In the genomic region with DNA sequence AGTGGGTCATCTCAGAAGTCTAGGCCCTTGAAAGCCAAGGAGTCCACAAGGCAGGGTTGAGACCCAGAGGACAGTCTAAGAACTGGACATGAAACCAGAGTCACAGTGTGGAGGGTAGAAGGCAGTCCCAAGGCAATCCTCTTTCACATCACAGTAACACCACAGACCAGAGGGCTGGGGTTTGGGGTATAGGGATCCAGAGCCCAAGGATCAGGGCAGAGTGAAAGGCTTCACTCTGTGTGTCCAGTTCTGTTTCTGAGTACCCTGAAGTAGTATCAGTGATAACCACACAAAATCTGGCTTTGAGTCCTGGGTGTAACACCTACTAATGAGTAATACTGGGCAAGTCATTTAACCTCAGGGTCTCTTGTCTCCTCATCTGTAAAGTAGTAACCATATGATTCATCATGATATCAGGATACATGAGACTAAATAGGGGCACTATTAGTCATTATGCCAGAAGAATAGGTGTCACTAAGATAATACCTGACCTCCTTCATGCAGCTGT, we compare ENCODE assay signal across 9 cellular contexts.
DNase-seq lines count a peak whose midpoint lies in the region; ATAC-seq, FAIRE-seq and TF ChIP-seq lines count a peak whose summit lies in the region.
"Had no signal": no experiment of that assay in that cellular context is flagged by ENCODE, and none has a peak within 500 bp of the region (broad histone marks: within the 10 kb centered on the region; RNA-seq: fewer than 3 reads in every experiment).

No MANE protein-coding gene starts in this region.

- DNase-seq in activated CD4-positive, CD25-positive, alpha-beta regulatory T cell (lab: John Stamatoyannopoulos, UW), result no peak
- peak; percentile 9 for DNase-seq in HFF-Myc (ENCODE audit: extremely low read depth, low read depth)
- peak; percentile 47 for DNase-seq in non-pigmented ciliary epithelial cell (ENCODE audit: low read depth)
- DNase-seq in pons (ENCODE audit: low spot score), result no peak
- no peak for DNase-seq in type B pancreatic cell (ENCODE audit: extremely low spot score, unreplicated experiment)
- DNase-seq in kidney, result no peak
- DNase-seq: NCI-H524 had no signal

- intact Hi-C loops in kidney (cut with DNase I), result no loop called here

- TF ChIP-seq CTCF in HFF-Myc (IDR thresholded peaks at IDR 0.05; ENCODE audit: low read depth, low read length, missing control alignments), result no peak
- no peak for TF ChIP-seq CTCF in OCI-LY3 (IDR thresholded peaks at IDR 0.05; ENCODE audit: low read depth, low read length)
- no peak for TF ChIP-seq CTCF in type B pancreatic cell (conservative IDR thresholded peaks at IDR 0.05)
- TF ChIP-seq CTCF in kidney (IDR thresholded peaks at IDR 0.05; ENCODE audit: borderline replicate concordance, extremely low read depth, insufficient read depth), result no peak

- H3K27me3 Mint-ChIP-seq in type B pancreatic cell, result no peaks in the 10 kb centered on the region

- no peaks in the 10 kb centered on the region for H3K9me3 ChIP-seq in OCI-LY3 (ENCODE audit: insufficient read depth, low read length)
- no peaks in the 10 kb centered on the region for H3K9me3 ChIP-seq in kidney (ENCODE audit: control insufficient read depth in 1 of 2, low read length in 2 of 2)

- peaks cover 27% of the 10 kb centered on the region for H3K36me3 ChIP-seq in OCI-LY3 (replicated peaks; ENCODE audit: low read depth, low read length)
- peaks cover 2 to 7% of the 10 kb centered on the region in 2 donors for H3K36me3 ChIP-seq in kidney (ENCODE audit: control insufficient read depth in 1 of 2, insufficient read depth in 2 of 2, low read length in 2 of 2)

- H3K9ac ChIP-seq in OCI-LY3 (ENCODE audit: low read length) (peak overlapping the region; percentile 21; the same call in 1 of the 2 replicates), kidney (ENCODE audit: low read length in 2 of 2) (no peak overlapping the region)

- H3K4me3 Mint-ChIP-seq in type B pancreatic cell, result no peak overlapping the region

- H3K4me3 ChIP-seq in HFF-Myc (replicated peaks; ENCODE audit: low read depth, low read length), result no peak overlapping the region
- H3K4me3 ChIP-seq in OCI-LY3 (ENCODE audit: low read length), result peak overlapping the region; percentile 53
- H3K4me3 ChIP-seq in kidney (ENCODE audit: low read length in 2 of 2), result no peak overlapping the region

- H3K4me2 ChIP-seq in OCI-LY3 (ENCODE audit: low read length), result peak overlapping the region; percentile 87

- peaks cover 8% of the 10 kb centered on the region for H4K20me1 ChIP-seq in OCI-LY3 (ENCODE audit: insufficient read depth, low read length)

- H3K79me2 ChIP-seq in OCI-LY3 (ENCODE audit: low read length), result no peaks in the 10 kb centered on the region

- H3K4me1 ChIP-seq in OCI-LY3 (ENCODE audit: low read length), result peaks cover 34% of the 10 kb centered on the region
- no peaks in the 10 kb centered on the region for H3K4me1 ChIP-seq in kidney (ENCODE audit: control insufficient read depth in 1 of 2, insufficient read depth in 1 of 2, low read depth in 1 of 2, low read length in 2 of 2)

- no peak overlapping the region for H2AFZ ChIP-seq in OCI-LY3 (ENCODE audit: low read depth, low read length)

- H3K27me3 ChIP-seq in OCI-LY3 (ENCODE audit: low read depth, low read length), result no peaks in the 10 kb centered on the region

- H3K27ac Mint-ChIP-seq in type B pancreatic cell, result no peak overlapping the region

- H3K4me1 Mint-ChIP-seq in type B pancreatic cell (ENCODE audit: unreplicated experiment), result no peaks in the 10 kb centered on the region

- FAIRE-seq in kidney (lab: Jason Lieb, UNC), result no peak

- ATAC-seq in activated CD4-positive, CD25-positive, alpha-beta regulatory T cell treated with anti-CD3 and anti-CD28 coated beads, Interleukin-2, amount 50 U/mL, for 24 hours, result peak; percentile 97 to 99

- H3K9me3 Mint-ChIP-seq in type B pancreatic cell, result no peaks in the 10 kb centered on the region

- peaks cover 27% of the 10 kb centered on the region for H3K36me3 Mint-ChIP-seq in type B pancreatic cell

- H3K27ac ChIP-seq in OCI-LY3 (ENCODE audit: low read length) (peak overlapping the region; percentile 42; the same call in 1 of the 2 replicates), kidney (ENCODE audit: low read depth in 2 of 2, low read length in 2 of 2) (no peak overlapping the region)

Comparison
In these comparisons a context has a peak if more than half of its experiments do, and no peak if none do; other contexts are left out.
1. DNase-seq: peak in HFF-Myc (single experiment) and non-pigmented ciliary epithelial cell (single experiment); none in activated CD4-positive, CD25-positive, alpha-beta regulatory T cell (0 of 4), pons (single experiment), type B pancreatic cell (single experiment) and kidney (single experiment).